In genomic region chr1:39250460-39251240, GRCh38 we compare ENCODE assay signal across 20 cellular contexts. TPM values are rescaled to one million over a fixed set of nuclear protein-coding genes. Genes with fewer than 3 reads are reported as not detected.
DNase-seq lines count a peak whose midpoint lies in the region; ATAC-seq lines count a peak whose summit lies in the region.
"Had no signal": no experiment of that assay in that cellular context is flagged by ENCODE, and none has a peak within 500 bp of the region (broad histone marks: within the 10 kb centered on the region; RNA-seq: fewer than 3 reads in every experiment).

No MANE protein-coding gene starts in this region.

- POLR2A ChIA-PET in CD4-positive, alpha-beta memory T cell (lab: Charles Lee; ENCODE audit: partially characterized antibody), result interaction anchor here (0.7 to 1.2 kb wide), 2 partner anchors 20 to 33 kb away, joined by 3 read pairs; no protein-coding TSS in a partner anchor

- CTCF ChIA-PET in CD4-positive, alpha-beta memory T cell (lab: Charles Lee; ENCODE audit: partially characterized antibody), result interaction anchor here (0.8 to 20.4 kb wide), 5 partner anchors 8 to 152 kb away, joined by 3 to 820 read pairs (median 4); no protein-coding TSS in a partner anchor

- intact Hi-C loops in CD4-positive, alpha-beta memory T cell (cut with micrococcal nuclease), result no loop called here
- intact Hi-C loops in activated T-helper 2 cell treated with anti-CD3 and anti-CD28 coated beads, Interferon-gamma antibody, Interleukin-2, Interleukin-4, amounts not matched to agents 10 μg/mL and 5 μg/mL and 100 μg/mL, durations not matched to agents 14 hours and 24 hours and 36 hours (cut with micrococcal nuclease), result no loop called here

- no peak for DNase-seq in CD4-positive, alpha-beta memory T cell
- DNase-seq in EH (ENCODE audit: low read depth) (peak; percentile 47), fibroblast of peridontal ligament (ENCODE audit: extremely low read depth) (peak; percentile 48), GM19238 (ENCODE audit: insufficient read length, low spot score) (no peak)
- DNase-seq in activated T-helper 2 cell treated with anti-CD3 and anti-CD28 coated beads, Interferon-gamma antibody, Interleukin-2, Interleukin-4, amounts not matched to agents 10 μg/mL and 5 μg/mL and 100 μg/mL, durations not matched to agents 14 hours and 24 hours and 36 hours (ENCODE audit: low spot score), result no peak
- DNase-seq in effector CD4-positive, alpha-beta T cell, result no peak
- DNase-seq: activated CD4-positive, alpha-beta T cell treated with anti-CD3 and anti-CD28 coated beads, Interleukin-2, amount 50 U/mL, for 48 hours; activated naive CD8-positive, alpha-beta T cell treated with anti-CD3 and anti-CD28 coated beads, Interleukin-2, amount 10 ng/mL, durations not matched to agents 7 days and 5 days; KG1; NCI-H1694; NCI-H774; occipital lobe; SHP77 treated with DMSO at 0.1 percent for 48 hours; stomach; T-helper 9 cell had no signal

- peaks cover 23 to 55% (median 33%) of the 10 kb centered on the region in 4 donors for H3K4me1 Mint-ChIP-seq in CD4-positive, alpha-beta memory T cell
- H3K4me1 Mint-ChIP-seq in activated T-helper 2 cell treated with anti-CD3 and anti-CD28 coated beads, Interferon-gamma antibody, Interleukin-2, Interleukin-4, amounts not matched to agents 10 μg/mL and 5 μg/mL and 100 μg/mL, durations not matched to agents 14 hours and 24 hours and 36 hours (ENCODE audit: low read depth), result peaks cover 28% of the 10 kb centered on the region

- no peaks in the 10 kb centered on the region for H3K9me3 Mint-ChIP-seq in CD4-positive, alpha-beta memory T cell
- no peaks in the 10 kb centered on the region for H3K9me3 Mint-ChIP-seq in activated T-helper 2 cell treated with anti-CD3 and anti-CD28 coated beads, Interferon-gamma antibody, Interleukin-2, Interleukin-4, amounts not matched to agents 10 μg/mL and 5 μg/mL and 100 μg/mL, durations not matched to agents 14 hours and 24 hours and 36 hours
- H3K9me3 Mint-ChIP-seq: activated naive CD8-positive, alpha-beta T cell treated with anti-CD3 and anti-CD28 coated beads, Interleukin-2, amount 10 ng/mL, durations not matched to agents 7 days and 5 days; dendritic cell treated with granulocyte-macrophage colony-stimulating factor and Interleukin-4, amounts not matched to agents 40 ng/mL and 50 ng/mL, for 4 days; GM23338; mesothelial cell of epicardium had no signal

- no peak for ATAC-seq in GM19035 (IDR thresholded peaks at IDR 0.05; ENCODE audit: unreplicated experiment)
- ATAC-seq: GM23338 had no signal

- H3K9me3 ChIP-seq in CD4-positive, alpha-beta memory T cell (ENCODE audit: control insufficient read depth in 1 of 2, low read length in 2 of 2), result no peaks in the 10 kb centered on the region
- H3K9me3 ChIP-seq: stomach had no signal

- H3K4me3 Mint-ChIP-seq in CD4-positive, alpha-beta memory T cell, result no peak overlapping the region
- no peak overlapping the region for H3K4me3 Mint-ChIP-seq in activated T-helper 2 cell treated with anti-CD3 and anti-CD28 coated beads, Interferon-gamma antibody, Interleukin-2, Interleukin-4, amounts not matched to agents 10 μg/mL and 5 μg/mL and 100 μg/mL, durations not matched to agents 14 hours and 24 hours and 36 hours (ENCODE audit: low read depth)
- H3K4me3 Mint-ChIP-seq: activated naive CD8-positive, alpha-beta T cell treated with anti-CD3 and anti-CD28 coated beads, Interleukin-2, amount 10 ng/mL, durations not matched to agents 7 days and 5 days; dendritic cell treated with granulocyte-macrophage colony-stimulating factor and Interleukin-4, amounts not matched to agents 40 ng/mL and 50 ng/mL, for 4 days; GM23338; mesothelial cell of epicardium had no signal

- H3K27ac ChIP-seq in CD4-positive, alpha-beta memory T cell (ENCODE audit: low read depth, low read length), result no peak overlapping the region
- H3K27ac ChIP-seq: skin epidermis, stomach had no signal

- H3K27me3 Mint-ChIP-seq in CD4-positive, alpha-beta memory T cell, result no peaks in the 10 kb centered on the region
- no peaks in the 10 kb centered on the region for H3K27me3 Mint-ChIP-seq in activated T-helper 2 cell treated with anti-CD3 and anti-CD28 coated beads, Interferon-gamma antibody, Interleukin-2, Interleukin-4, amounts not matched to agents 10 μg/mL and 5 μg/mL and 100 μg/mL, durations not matched to agents 14 hours and 24 hours and 36 hours (ENCODE audit: low read depth)
- H3K27me3 Mint-ChIP-seq: activated naive CD8-positive, alpha-beta T cell treated with anti-CD3 and anti-CD28 coated beads, Interleukin-2, amount 10 ng/mL, durations not matched to agents 7 days and 5 days; dendritic cell treated with granulocyte-macrophage colony-stimulating factor and Interleukin-4, amounts not matched to agents 40 ng/mL and 50 ng/mL, for 4 days had no signal

- peaks cover 11% of the 10 kb centered on the region for H3K4me1 ChIP-seq in CD4-positive, alpha-beta memory T cell (ENCODE audit: insufficient read depth, low read length)

- no peaks in the 10 kb centered on the region for H3K27me3 ChIP-seq in CD4-positive, alpha-beta memory T cell (ENCODE audit: insufficient read depth, low read length)
- H3K27me3 ChIP-seq: stomach had no signal

- H3K4me3 ChIP-seq in CD4-positive, alpha-beta memory T cell (ENCODE audit: low read length in 2 of 2), result no peak overlapping the region
- H3K4me3 ChIP-seq: GM23338, skin epidermis, stomach had no signal

- peaks cover 51% of the 10 kb centered on the region for H3K36me3 ChIP-seq in CD4-positive, alpha-beta memory T cell (ENCODE audit: insufficient read depth, low read length)

- H3K27ac Mint-ChIP-seq in CD4-positive, alpha-beta memory T cell, result peak overlapping the region; percentile 29 to 84 (median 60)
- peak overlapping the region; percentile 25 for H3K27ac Mint-ChIP-seq in activated T-helper 2 cell treated with anti-CD3 and anti-CD28 coated beads, Interferon-gamma antibody, Interleukin-2, Interleukin-4, amounts not matched to agents 10 μg/mL and 5 μg/mL and 100 μg/mL, durations not matched to agents 14 hours and 24 hours and 36 hours
- H3K27ac Mint-ChIP-seq: activated naive CD8-positive, alpha-beta T cell treated with anti-CD3 and anti-CD28 coated beads, Interleukin-2, amount 10 ng/mL, durations not matched to agents 7 days and 5 days; dendritic cell treated with granulocyte-macrophage colony-stimulating factor and Interleukin-4, amounts not matched to agents 40 ng/mL and 50 ng/mL, for 4 days; GM23338; mesothelial cell of epicardium had no signal

- peaks cover 19 to 57% of the 10 kb centered on the region in 2 donors for H3K36me3 Mint-ChIP-seq in CD4-positive, alpha-beta memory T cell
- peaks cover 42% of the 10 kb centered on the region for H3K36me3 Mint-ChIP-seq in activated T-helper 2 cell treated with anti-CD3 and anti-CD28 coated beads, Interferon-gamma antibody, Interleukin-2, Interleukin-4, amounts not matched to agents 10 μg/mL and 5 μg/mL and 100 μg/mL, durations not matched to agents 14 hours and 24 hours and 36 hours (ENCODE audit: low read depth)

RNA-seq across cellular contexts. Expression of gene MACF1, which starts 46.2 kb away (rescaled TPM):
- total RNA-seq in CD4-positive, alpha-beta memory T cell, result 100 to 1,000 TPM; 329 to 387 TPM
- 100 to 1,000 TPM in 1 of 2 donors, 1 to 10 TPM in 1; 6.8 to 114 TPM for polyA plus RNA-seq in CD4-positive, alpha-beta memory T cell
- 210 and 212 TPM in 2 replicates for total RNA-seq in activated T-helper 2 cell treated with anti-CD3 and anti-CD28 coated beads, Interferon-gamma antibody, Interleukin-2, Interleukin-4, amounts not matched to agents 10 μg/mL and 5 μg/mL and 100 μg/mL, durations not matched to agents 14 hours and 24 hours and 36 hours

Comparison
In these comparisons a context has a peak if more than half of its experiments do, and no peak if none do; other contexts are left out.
1. DNase-seq: peak in EH (single experiment) and fibroblast of peridontal ligament (single experiment); none in CD4-positive, alpha-beta memory T cell (0 of 5), activated T-helper 2 cell treated with anti-CD3 and anti-CD28 coated beads, Interferon-gamma antibody, Interleukin-2, Interleukin-4, amounts not matched to agents 10 μg/mL and 5 μg/mL and 100 μg/mL, durations not matched to agents 14 hours and 24 hours and 36 hours (single experiment), GM19238 (single experiment) and effector CD4-positive, alpha-beta T cell (single experiment).